Comparison of ENCODE assay signal across 1 cellular context in genomic region chr2:105037572-105038382, GRCh38.
TF ChIP-seq lines count a peak whose summit lies in the region.

TSS of gene MRPS9 (plus strand) at chr2:105038069. CDS start at chr2:105038093, 24 bp downstream.

TF ChIP-seq in HepG2, 621 proteins besides CTCF, POLR2A, EP300 and RAD21 (continued from another document and continues in another):
- TF ChIP-seq ZBTB14 (CRISPR knock-in tag; IDR thresholded peaks at IDR 0.05) (no peak), MED13 (CRISPR knock-in tag; IDR thresholded peaks at IDR 0.05) (no peak), ZNF143 (CRISPR knock-in tag; IDR thresholded peaks at IDR 0.05) (no peak), SAP130 (CRISPR knock-in tag; IDR thresholded peaks at IDR 0.05; ENCODE audit: low read depth) (peak; percentile 79), ZNF331 (CRISPR knock-in tag; IDR thresholded peaks at IDR 0.05) (no peak), ZNF549 (CRISPR knock-in tag; IDR thresholded peaks at IDR 0.05) (no peak), ZNF431 (CRISPR knock-in tag; IDR thresholded peaks at IDR 0.05; ENCODE audit: borderline replicate concordance, low read depth) (peak; percentile 22; the same call in 1 of the 2 replicates), ZBTB21 (CRISPR knock-in tag; IDR thresholded peaks at IDR 0.05) (0 out of 2 replicates have a peak, but pooled peaks have one; percentile 5), TRIM24 (CRISPR knock-in tag; IDR thresholded peaks at IDR 0.05) (no peak), ATF7 (IDR thresholded peaks at IDR 0.05) (no peak), ATF7 (CRISPR knock-in tag; IDR thresholded peaks at IDR 0.05) (no peak), NR2F2 (IDR thresholded peaks at IDR 0.05; ENCODE audit: borderline replicate concordance, low read depth) (no peak), ATF3 (CRISPR knock-in tag; IDR thresholded peaks at IDR 0.05) (no peak), MTF2 (CRISPR knock-in tag; IDR thresholded peaks at IDR 0.05; ENCODE audit: borderline replicate concordance) (peak; percentile 53; the same call in 1 of the 2 replicates), ZNF224 (CRISPR knock-in tag; IDR thresholded peaks at IDR 0.05) (peak; percentile 90; the same call in 1 of the 2 replicates), ZBTB8A (CRISPR knock-in tag; IDR thresholded peaks at IDR 0.05; ENCODE audit: borderline replicate concordance, low read depth) (no peak; the same call in 1 of the 2 replicates), ATF1 (CRISPR knock-in tag; IDR thresholded peaks at IDR 0.05) (no peak), POGZ (CRISPR knock-in tag; IDR thresholded peaks at IDR 0.05) (peak; percentile 95), ZNF563 (CRISPR knock-in tag; IDR thresholded peaks at IDR 0.05) (peak; percentile 67), ZBTB7B (CRISPR knock-in tag; IDR thresholded peaks at IDR 0.05) (peak; percentile 33; the same call in 1 of the 2 replicates), ZNF12 (CRISPR knock-in tag; IDR thresholded peaks at IDR 0.05) (no peak), SP140L (CRISPR knock-in tag; IDR thresholded peaks at IDR 0.05; ENCODE audit: borderline replicate concordance) (peak; percentile 81; the same call in 1 of the 2 replicates), ZNF777 (CRISPR knock-in tag; IDR thresholded peaks at IDR 0.05) (peak; percentile 45), ZBTB37 (CRISPR knock-in tag; IDR thresholded peaks at IDR 0.05) (no peak), ZNF501 (CRISPR knock-in tag; IDR thresholded peaks at IDR 0.05) (peak; percentile 87), ZNF639 (CRISPR knock-in tag; conservative IDR thresholded peaks at IDR 0.05) (no peak; the same call in 1 of the 2 replicates), NFYC (CRISPR knock-in tag; IDR thresholded peaks at IDR 0.05) (peak; percentile 79), KMT2B (CRISPR knock-in tag; IDR thresholded peaks at IDR 0.05) (peak; percentile 83), ZNF460 (CRISPR knock-in tag; IDR thresholded peaks at IDR 0.05; ENCODE audit: borderline replicate concordance) (no peak), ZNF772 (CRISPR knock-in tag; IDR thresholded peaks at IDR 0.05) (peak; percentile 52; the same call in 1 of the 2 replicates), TCF7 (IDR thresholded peaks at IDR 0.05; ENCODE audit: low read depth) (no peak), ADNP (CRISPR knock-in tag; IDR thresholded peaks at IDR 0.05) (no peak), IKZF1 (IDR thresholded peaks at IDR 0.05) (no peak), MED8 (CRISPR knock-in tag; IDR thresholded peaks at IDR 0.05; ENCODE audit: insufficient replicate concordance) (peak; percentile 91), CREB1 (IDR thresholded peaks at IDR 0.05) (peak; percentile 28; the same call in 1 of the 2 replicates), CREB1 (CRISPR knock-in tag; IDR thresholded peaks at IDR 0.05) (no peak), RARA (CRISPR knock-in tag; IDR thresholded peaks at IDR 0.05) (0 out of 2 replicates have a peak, but pooled peaks have one; percentile 15), ATF6 (CRISPR knock-in tag; conservative IDR thresholded peaks at IDR 0.05) (0 out of 2 replicates have a peak, but pooled peaks have one; percentile 69), RARG (CRISPR knock-in tag; IDR thresholded peaks at IDR 0.05; ENCODE audit: low read depth) (no peak), EZH2 (conservative IDR thresholded peaks at IDR 0.05; ENCODE audit: low read depth, low read length) (no peak), RELA (CRISPR knock-in tag; IDR thresholded peaks at IDR 0.05) (no peak), ZNF44 (CRISPR knock-in tag; IDR thresholded peaks at IDR 0.05) (peak; percentile 68), CHD2 (IDR thresholded peaks at IDR 0.05; ENCODE audit: low read depth, low read length) (peak; percentile 83)
- TF ChIP-seq, protein P1, sequence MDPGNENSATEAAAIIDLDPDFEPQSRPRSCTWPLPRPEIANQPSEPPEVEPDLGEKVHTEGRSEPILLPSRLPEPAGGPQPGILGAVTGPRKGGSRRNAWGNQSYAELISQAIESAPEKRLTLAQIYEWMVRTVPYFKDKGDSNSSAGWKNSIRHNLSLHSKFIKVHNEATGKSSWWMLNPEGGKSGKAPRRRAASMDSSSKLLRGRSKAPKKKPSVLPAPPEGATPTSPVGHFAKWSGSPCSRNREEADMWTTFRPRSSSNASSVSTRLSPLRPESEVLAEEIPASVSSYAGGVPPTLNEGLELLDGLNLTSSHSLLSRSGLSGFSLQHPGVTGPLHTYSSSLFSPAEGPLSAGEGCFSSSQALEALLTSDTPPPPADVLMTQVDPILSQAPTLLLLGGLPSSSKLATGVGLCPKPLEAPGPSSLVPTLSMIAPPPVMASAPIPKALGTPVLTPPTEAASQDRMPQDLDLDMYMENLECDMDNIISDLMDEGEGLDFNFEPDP (CRISPR knock-in tag; conservative IDR thresholded peaks at IDR 0.05): no peak
- TF ChIP-seq, protein P2, sequence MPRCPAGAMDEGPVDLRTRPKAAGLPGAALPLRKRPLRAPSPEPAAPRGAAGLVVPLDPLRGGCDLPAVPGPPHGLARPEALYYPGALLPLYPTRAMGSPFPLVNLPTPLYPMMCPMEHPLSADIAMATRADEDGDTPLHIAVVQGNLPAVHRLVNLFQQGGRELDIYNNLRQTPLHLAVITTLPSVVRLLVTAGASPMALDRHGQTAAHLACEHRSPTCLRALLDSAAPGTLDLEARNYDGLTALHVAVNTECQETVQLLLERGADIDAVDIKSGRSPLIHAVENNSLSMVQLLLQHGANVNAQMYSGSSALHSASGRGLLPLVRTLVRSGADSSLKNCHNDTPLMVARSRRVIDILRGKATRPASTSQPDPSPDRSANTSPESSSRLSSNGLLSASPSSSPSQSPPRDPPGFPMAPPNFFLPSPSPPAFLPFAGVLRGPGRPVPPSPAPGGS (CRISPR knock-in tag; IDR thresholded peaks at IDR 0.05): peak; percentile 96
- TF ChIP-seq, protein P3, sequence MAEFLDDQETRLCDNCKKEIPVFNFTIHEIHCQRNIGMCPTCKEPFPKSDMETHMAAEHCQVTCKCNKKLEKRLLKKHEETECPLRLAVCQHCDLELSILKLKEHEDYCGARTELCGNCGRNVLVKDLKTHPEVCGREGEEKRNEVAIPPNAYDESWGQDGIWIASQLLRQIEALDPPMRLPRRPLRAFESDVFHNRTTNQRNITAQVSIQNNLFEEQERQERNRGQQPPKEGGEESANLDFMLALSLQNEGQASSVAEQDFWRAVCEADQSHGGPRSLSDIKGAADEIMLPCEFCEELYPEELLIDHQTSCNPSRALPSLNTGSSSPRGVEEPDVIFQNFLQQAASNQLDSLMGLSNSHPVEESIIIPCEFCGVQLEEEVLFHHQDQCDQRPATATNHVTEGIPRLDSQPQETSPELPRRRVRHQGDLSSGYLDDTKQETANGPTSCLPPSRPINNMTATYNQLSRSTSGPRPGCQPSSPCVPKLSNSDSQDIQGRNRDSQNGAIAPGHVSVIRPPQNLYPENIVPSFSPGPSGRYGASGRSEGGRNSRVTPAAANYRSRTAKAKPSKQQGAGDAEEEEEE (CRISPR knock-in tag; IDR thresholded peaks at IDR 0.05; ENCODE audit: borderline replicate concordance): peak; percentile 70; the same call in 1 of the 2 replicates
- TF ChIP-seq, protein P4, sequence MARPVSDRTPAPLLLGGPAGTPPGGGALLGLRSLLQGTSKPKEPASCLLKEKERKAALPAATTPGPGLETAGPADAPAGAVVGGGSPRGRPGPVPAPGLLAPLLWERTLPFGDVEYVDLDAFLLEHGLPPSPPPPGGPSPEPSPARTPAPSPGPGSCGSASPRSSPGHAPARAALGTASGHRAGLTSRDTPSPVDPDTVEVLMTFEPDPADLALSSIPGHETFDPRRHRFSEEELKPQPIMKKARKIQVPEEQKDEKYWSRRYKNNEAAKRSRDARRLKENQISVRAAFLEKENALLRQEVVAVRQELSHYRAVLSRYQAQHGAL (CRISPR knock-in tag; IDR thresholded peaks at IDR 0.05; ENCODE audit: not compliant biosample characterization): no peak
- TF ChIP-seq, protein P5, sequence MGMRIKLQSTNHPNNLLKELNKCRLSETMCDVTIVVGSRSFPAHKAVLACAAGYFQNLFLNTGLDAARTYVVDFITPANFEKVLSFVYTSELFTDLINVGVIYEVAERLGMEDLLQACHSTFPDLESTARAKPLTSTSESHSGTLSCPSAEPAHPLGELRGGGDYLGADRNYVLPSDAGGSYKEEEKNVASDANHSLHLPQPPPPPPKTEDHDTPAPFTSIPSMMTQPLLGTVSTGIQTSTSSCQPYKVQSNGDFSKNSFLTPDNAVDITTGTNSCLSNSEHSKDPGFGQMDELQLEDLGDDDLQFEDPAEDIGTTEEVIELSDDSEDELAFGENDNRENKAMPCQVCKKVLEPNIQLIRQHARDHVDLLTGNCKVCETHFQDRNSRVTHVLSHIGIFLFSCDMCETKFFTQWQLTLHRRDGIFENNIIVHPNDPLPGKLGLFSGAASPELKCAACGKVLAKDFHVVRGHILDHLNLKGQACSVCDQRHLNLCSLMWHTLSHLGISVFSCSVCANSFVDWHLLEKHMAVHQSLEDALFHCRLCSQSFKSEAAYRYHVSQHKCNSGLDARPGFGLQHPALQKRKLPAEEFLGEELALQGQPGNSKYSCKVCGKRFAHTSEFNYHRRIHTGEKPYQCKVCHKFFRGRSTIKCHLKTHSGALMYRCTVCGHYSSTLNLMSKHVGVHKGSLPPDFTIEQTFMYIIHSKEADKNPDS (CRISPR knock-in tag; IDR thresholded peaks at IDR 0.05): no peak
- TF ChIP-seq, protein P6, sequence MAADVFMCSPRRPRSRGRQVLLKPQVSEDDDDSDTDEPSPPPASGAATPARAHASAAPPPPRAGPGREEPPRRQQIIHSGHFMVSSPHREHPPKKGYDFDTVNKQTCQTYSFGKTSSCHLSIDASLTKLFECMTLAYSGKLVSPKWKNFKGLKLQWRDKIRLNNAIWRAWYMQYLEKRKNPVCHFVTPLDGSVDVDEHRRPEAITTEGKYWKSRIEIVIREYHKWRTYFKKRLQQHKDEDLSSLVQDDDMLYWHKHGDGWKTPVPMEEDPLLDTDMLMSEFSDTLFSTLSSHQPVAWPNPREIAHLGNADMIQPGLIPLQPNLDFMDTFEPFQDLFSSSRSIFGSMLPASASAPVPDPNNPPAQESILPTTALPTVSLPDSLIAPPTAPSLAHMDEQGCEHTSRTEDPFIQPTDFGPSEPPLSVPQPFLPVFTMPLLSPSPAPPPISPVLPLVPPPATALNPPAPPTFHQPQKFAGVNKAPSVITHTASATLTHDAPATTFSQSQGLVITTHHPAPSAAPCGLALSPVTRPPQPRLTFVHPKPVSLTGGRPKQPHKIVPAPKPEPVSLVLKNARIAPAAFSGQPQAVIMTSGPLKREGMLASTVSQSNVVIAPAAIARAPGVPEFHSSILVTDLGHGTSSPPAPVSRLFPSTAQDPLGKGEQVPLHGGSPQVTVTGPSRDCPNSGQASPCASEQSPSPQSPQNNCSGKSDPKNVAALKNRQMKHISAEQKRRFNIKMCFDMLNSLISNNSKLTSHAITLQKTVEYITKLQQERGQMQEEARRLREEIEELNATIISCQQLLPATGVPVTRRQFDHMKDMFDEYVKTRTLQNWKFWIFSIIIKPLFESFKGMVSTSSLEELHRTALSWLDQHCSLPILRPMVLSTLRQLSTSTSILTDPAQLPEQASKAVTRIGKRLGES (CRISPR knock-in tag; IDR thresholded peaks at IDR 0.05; ENCODE audit: borderline replicate concordance): no peak
- TF ChIP-seq, protein P7, sequence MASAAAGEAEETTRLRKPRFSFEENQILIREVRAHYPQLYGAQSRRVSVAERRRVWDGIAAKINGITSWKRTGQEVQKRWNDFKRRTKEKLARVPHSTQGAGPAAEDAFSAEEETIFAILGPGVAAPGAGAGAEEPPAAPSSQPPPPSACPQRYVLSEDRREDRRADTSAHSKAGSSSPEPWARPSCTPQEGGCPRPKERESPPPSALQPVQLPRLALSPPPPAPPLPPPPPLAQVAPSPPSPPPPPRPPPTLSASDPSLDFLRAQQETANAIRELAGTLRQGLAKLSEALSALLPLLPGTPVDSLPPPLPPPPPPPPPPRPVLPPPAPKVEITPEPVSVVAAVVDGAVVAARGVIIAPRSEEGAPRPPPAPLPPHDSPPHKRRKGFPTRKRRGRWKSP (CRISPR knock-in tag; IDR thresholded peaks at IDR 0.05): peak; percentile 65; the same call in 1 of the 2 replicates
